9 cellular contexts compared by ENCODE assay signal in genomic region chr7:70040971-70041766, GRCh38.
DNase-seq lines count a peak whose midpoint lies in the region; TF ChIP-seq lines count a peak whose summit lies in the region.
"Had no signal": no experiment of that assay in that cellular context is flagged by ENCODE, and none has a peak within 500 bp of the region (broad histone marks: within the 10 kb centered on the region; RNA-seq: fewer than 3 reads in every experiment).

No MANE protein-coding gene starts in this region.

- H3K4me2 ChIP-seq in mammary epithelial cell (ENCODE audit: insufficient read depth, low read depth, low read length) = no peak overlapping the region

- no peaks in the 10 kb centered on the region for H3K9me3 ChIP-seq in mammary epithelial cell (replicated peaks; ENCODE audit: insufficient read depth, low read length)

- CTCF ChIA-PET in mammary epithelial cell (lab: Charles Lee; ENCODE audit: low non-redundant PET) = no interaction called here

- intact Hi-C loops in mammary epithelial cell (cut with micrococcal nuclease) = loop anchor here (5.0 kb wide), 1 partner anchor 391 kb away; no protein-coding TSS in a partner anchor

- H3K9ac ChIP-seq in mammary epithelial cell (ENCODE audit: insufficient read depth, low read length) = no peak overlapping the region

- dilution Hi-C loops in mammary epithelial cell (cut with HindIII; ENCODE audit: low sequenced_read_pairs) = no loop called here

- H3K27me3 ChIP-seq in mammary epithelial cell (ENCODE audit: insufficient read depth, low read length) = no peaks in the 10 kb centered on the region

- no TSS peak for BruUV-seq in mammary epithelial cell (replicated peaks; lab: Mats Ljungman, UMichigan)

- no peaks in the 10 kb centered on the region for H3K4me1 ChIP-seq in mammary epithelial cell (ENCODE audit: insufficient read depth, low read length)

- TF ChIP-seq CTCF in mammary epithelial cell (conservative IDR thresholded peaks at IDR 0.05 in 1 of 2, IDR thresholded peaks at IDR 0.05 in 1 of 2; ENCODE audit: extremely low read depth in 1 of 2, insufficient read depth in 1 of 2, low read depth in 1 of 2, low read length in 2 of 2) = no peak

- no peak overlapping the region for H3K27ac ChIP-seq in mammary epithelial cell (ENCODE audit: insufficient read depth, low read depth, low read length)

- no peaks in the 10 kb centered on the region for H3K79me2 ChIP-seq in mammary epithelial cell (ENCODE audit: insufficient read depth, low read length)

- DNase-seq in NCI-H1092 treated with DMSO at 0.1 percent for 48 hours (lab: John Stamatoyannopoulos, UW) (peak; percentile 22), NCI-H1092 (lab: John Stamatoyannopoulos, UW) (no peak), NCI-H526 treated with DMSO at 0.1 percent for 48 hours (lab: John Stamatoyannopoulos, UW) (peak; percentile 16), fibroblast of gingiva (ENCODE audit: low read depth) (peak; percentile 27), renal cortical epithelial cell (ENCODE audit: low read depth) (peak; percentile 16), OCI-M2 (lab: John Stamatoyannopoulos, UW; ENCODE audit: unreplicated experiment) (no peak), mammary epithelial cell (no peak), UCSD-AML1 (lab: John Stamatoyannopoulos, UW; ENCODE audit: unreplicated experiment) (no peak)
- DNase-seq: NCI-H187 had no signal

- H2AFZ ChIP-seq in mammary epithelial cell (ENCODE audit: low read depth, low read length) = no peak overlapping the region

- H3K4me3 ChIP-seq in mammary epithelial cell (replicated peaks in 1 of 3; ENCODE audit: insufficient read depth in 1 of 3, low read depth in 2 of 3, low read length in 3 of 3) = no peak overlapping the region

- no peaks in the 10 kb centered on the region for H4K20me1 ChIP-seq in mammary epithelial cell (ENCODE audit: insufficient read depth, low read length)

- in situ Hi-C loops in mammary epithelial cell (cut with MboI; ENCODE audit: low sequenced_read_pairs in 2 of 2) = no loop called here

- H3K36me3 ChIP-seq in mammary epithelial cell (ENCODE audit: insufficient read depth, low read length) = no peaks in the 10 kb centered on the region

Comparison
In these comparisons a context has a peak if more than half of its experiments do, and no peak if none do; other contexts are left out.
1. DNase-seq: peak in NCI-H1092 treated with DMSO at 0.1 percent for 48 hours (single experiment), NCI-H526 treated with DMSO at 0.1 percent for 48 hours (single experiment), fibroblast of gingiva (single experiment) and renal cortical epithelial cell (single experiment); none in NCI-H1092 (single experiment), OCI-M2 (single experiment), mammary epithelial cell (single experiment) and UCSD-AML1 (single experiment).